Comparison of ENCODE assay signal across 1 cellular context in the genomic region with DNA sequence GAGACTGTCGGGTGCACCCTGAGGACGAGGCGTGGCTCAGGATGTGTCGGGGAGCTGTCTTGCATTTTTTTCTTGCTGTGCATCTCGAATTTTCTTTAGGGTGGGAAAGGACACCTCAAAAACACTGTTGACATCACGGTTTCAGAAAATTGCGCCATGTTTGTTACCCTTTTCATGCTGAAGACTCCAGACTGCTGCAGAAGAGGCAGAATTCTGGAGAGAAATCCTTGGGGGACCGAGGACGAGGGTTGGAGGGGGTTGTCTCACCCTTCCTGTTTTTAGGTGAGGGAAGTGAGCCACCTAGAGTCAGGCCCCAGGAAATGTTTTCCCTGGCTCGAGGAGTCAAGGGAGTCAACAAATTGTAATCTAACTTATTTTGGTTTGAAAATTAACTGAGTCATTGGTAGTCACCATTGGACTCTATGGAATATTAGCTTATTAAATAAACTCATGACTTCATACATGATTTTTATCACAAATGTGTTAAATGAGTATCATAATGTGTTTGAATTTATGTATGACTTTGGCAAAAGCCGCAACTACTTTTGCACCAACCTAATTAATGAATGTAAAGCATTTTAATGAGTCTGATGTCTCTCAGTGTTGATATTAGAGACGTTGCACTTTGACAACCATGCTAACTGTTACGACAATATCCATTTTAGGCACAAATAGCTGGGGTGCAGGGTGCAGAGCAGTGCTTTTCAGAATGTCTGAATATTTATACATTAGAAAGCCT.
TF ChIP-seq lines count a peak whose summit lies in the region.

No MANE protein-coding gene starts in this region.

TF ChIP-seq in GM12878, 131 proteins besides CTCF, POLR2A, EP300 and RAD21 (continued from another document):
- TF ChIP-seq GATAD2B (conservative IDR thresholded peaks at IDR 0.05; ENCODE audit: low read depth), result no peak
- no peak for TF ChIP-seq FOXK2 (IDR thresholded peaks at IDR 0.05)
- TF ChIP-seq EZH2 (IDR thresholded peaks at IDR 0.05; ENCODE audit: borderline replicate concordance, control insufficient read depth, low read depth, low read length), result no peak
- TF ChIP-seq SIN3A (IDR thresholded peaks at IDR 0.05; ENCODE audit: low read depth, low read length), result peak; percentile 27; the same call in 1 of the 2 replicates
- TF ChIP-seq LARP7 (IDR thresholded peaks at IDR 0.05), result no peak
- TF ChIP-seq, protein P1, sequence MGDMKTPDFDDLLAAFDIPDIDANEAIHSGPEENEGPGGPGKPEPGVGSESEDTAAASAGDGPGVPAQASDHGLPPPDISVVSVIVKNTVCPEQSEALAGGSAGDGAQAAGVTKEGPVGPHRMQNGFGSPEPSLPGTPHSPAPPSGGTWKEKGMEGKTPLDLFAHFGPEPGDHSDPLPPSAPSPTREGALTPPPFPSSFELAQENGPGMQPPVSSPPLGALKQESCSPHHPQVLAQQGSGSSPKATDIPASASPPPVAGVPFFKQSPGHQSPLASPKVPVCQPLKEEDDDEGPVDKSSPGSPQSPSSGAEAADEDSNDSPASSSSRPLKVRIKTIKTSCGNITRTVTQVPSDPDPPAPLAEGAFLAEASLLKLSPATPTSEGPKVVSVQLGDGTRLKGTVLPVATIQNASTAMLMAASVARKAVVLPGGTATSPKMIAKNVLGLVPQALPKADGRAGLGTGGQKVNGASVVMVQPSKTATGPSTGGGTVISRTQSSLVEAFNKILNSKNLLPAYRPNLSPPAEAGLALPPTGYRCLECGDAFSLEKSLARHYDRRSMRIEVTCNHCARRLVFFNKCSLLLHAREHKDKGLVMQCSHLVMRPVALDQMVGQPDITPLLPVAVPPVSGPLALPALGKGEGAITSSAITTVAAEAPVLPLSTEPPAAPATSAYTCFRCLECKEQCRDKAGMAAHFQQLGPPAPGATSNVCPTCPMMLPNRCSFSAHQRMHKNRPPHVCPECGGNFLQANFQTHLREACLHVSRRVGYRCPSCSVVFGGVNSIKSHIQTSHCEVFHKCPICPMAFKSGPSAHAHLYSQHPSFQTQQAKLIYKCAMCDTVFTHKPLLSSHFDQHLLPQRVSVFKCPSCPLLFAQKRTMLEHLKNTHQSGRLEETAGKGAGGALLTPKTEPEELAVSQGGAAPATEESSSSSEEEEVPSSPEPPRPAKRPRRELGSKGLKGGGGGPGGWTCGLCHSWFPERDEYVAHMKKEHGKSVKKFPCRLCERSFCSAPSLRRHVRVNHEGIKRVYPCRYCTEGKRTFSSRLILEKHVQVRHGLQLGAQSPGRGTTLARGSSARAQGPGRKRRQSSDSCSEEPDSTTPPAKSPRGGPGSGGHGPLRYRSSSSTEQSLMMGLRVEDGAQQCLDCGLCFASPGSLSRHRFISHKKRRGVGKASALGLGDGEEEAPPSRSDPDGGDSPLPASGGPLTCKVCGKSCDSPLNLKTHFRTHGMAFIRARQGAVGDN (IDR thresholded peaks at IDR 0.05), result no peak
- TF ChIP-seq SPI1 (IDR thresholded peaks at IDR 0.05; ENCODE audit: borderline replicate concordance, insufficient read depth, low read depth, low read length), result peak; percentile 35; the same call in 1 of the 2 replicates
- no peak for TF ChIP-seq TAF1 (IDR thresholded peaks at IDR 0.05; ENCODE audit: borderline replicate concordance, low read depth, low read length)
- TF ChIP-seq ZNF274 (IDR thresholded peaks at IDR 0.05; ENCODE audit: insufficient read depth, insufficient read length), result no peak
- TF ChIP-seq TCF7 (IDR thresholded peaks at IDR 0.05; ENCODE audit: borderline replicate concordance), result no peak
- TF ChIP-seq, protein P2, sequence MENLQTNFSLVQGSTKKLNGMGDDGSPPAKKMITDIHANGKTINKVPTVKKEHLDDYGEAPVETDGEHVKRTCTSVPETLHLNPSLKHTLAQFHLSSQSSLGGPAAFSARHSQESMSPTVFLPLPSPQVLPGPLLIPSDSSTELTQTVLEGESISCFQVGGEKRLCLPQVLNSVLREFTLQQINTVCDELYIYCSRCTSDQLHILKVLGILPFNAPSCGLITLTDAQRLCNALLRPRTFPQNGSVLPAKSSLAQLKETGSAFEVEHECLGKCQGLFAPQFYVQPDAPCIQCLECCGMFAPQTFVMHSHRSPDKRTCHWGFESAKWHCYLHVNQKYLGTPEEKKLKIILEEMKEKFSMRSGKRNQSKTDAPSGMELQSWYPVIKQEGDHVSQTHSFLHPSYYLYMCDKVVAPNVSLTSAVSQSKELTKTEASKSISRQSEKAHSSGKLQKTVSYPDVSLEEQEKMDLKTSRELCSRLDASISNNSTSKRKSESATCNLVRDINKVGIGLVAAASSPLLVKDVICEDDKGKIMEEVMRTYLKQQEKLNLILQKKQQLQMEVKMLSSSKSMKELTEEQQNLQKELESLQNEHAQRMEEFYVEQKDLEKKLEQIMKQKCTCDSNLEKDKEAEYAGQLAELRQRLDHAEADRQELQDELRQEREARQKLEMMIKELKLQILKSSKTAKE (IDR thresholded peaks at IDR 0.05; ENCODE audit: low read depth, poor library complexity, severe bottlenecking), result peak; percentile 81
- TF ChIP-seq SMC3 (IDR thresholded peaks at IDR 0.05; ENCODE audit: borderline replicate concordance, low read length), result peak; percentile 46; the same call in 1 of the 2 replicates
- TF ChIP-seq CHD1 (IDR thresholded peaks at IDR 0.05; ENCODE audit: low read depth, low read length), result no peak
- no peak for TF ChIP-seq MTA3 (IDR thresholded peaks at IDR 0.05; ENCODE audit: borderline replicate concordance, low read length)
- TF ChIP-seq, protein P3, sequence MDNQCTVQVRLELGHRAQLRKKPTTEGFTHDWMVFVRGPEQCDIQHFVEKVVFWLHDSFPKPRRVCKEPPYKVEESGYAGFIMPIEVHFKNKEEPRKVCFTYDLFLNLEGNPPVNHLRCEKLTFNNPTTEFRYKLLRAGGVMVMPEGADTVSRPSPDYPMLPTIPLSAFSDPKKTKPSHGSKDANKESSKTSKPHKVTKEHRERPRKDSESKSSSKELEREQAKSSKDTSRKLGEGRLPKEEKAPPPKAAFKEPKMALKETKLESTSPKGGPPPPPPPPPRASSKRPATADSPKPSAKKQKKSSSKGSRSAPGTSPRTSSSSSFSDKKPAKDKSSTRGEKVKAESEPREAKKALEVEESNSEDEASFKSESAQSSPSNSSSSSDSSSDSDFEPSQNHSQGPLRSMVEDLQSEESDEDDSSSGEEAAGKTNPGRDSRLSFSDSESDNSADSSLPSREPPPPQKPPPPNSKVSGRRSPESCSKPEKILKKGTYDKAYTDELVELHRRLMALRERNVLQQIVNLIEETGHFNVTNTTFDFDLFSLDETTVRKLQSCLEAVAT (IDR thresholded peaks at IDR 0.05), result no peak
- TF ChIP-seq PAX5 (IDR thresholded peaks at IDR 0.05; ENCODE audit: borderline replicate concordance, low read depth, low read length), result no peak
- TF ChIP-seq NBN (IDR thresholded peaks at IDR 0.05), result peak; percentile 54; the same call in 1 of the 2 replicates
- TF ChIP-seq CBX5 (IDR thresholded peaks at IDR 0.05; ENCODE audit: low read depth), result no peak
- TF ChIP-seq ZSCAN29 (IDR thresholded peaks at IDR 0.05), result no peak
- TF ChIP-seq NR2F1 (conservative IDR thresholded peaks at IDR 0.05), result no peak
